In the genomic region with DNA sequence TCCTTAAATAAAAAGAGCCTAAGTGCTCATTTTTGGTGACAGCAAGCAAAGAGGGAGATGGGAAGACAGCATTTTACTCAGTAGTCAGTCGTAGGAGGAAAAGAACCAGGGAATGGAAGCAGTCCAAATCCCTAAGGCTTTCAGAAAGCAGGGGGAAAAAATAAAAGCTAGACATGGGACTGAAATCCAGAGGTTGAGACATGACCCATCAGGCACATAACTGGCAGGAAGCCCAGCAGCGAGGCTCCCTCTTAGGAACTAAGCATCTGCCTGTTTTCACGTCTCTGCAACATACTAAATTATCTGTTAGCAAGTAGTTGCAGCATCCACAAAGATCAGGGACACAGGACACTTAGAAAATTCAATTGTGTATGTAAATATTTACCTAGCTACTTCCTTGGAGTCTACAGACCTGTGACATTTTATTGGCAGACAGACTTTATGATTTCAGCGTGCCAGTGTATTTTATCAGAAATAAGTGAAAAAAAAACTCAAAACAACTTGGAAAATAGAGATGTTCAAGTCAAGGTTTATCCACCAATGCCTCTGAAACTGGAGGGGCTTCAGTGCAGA, we compare ENCODE assay signal across 11 cellular contexts.
A peak's percentile ranks its signal among the peaks of the same experiment; 100 is the strongest.
DNase-seq lines count a peak whose midpoint lies in the region; ATAC-seq and TF ChIP-seq lines count a peak whose summit lies in the region.
"Had no signal": no experiment of that assay in that cellular context is flagged by ENCODE, and none has a peak within 500 bp of the region (broad histone marks: within the 10 kb centered on the region; RNA-seq: fewer than 3 reads in every experiment).

No MANE protein-coding gene starts in this region.

- peaks cover 28% of the 10 kb centered on the region for H3K4me1 ChIP-seq in IMR-90 (ENCODE audit: control insufficient read depth, insufficient read depth, low read length)
- H3K4me1 ChIP-seq in spleen: no peaks in the 10 kb centered on the region
- H3K4me1 ChIP-seq: Caco-2 had no signal

- in situ Hi-C loops in IMR-90 (cut with MboI; ENCODE audit: low sequenced_read_pairs): no loop called here

- CTCF ChIA-PET in IMR-90 (lab: Yijun Ruan, JAX): interaction anchor here (1.0 kb wide), 1 partner anchor 202 kb away, joined by 3 read pairs; no protein-coding TSS in a partner anchor

- H2BK5ac ChIP-seq in IMR-90 (ENCODE audit: low read depth, low read length, poor library complexity, severe bottlenecking): peak overlapping the region; percentile 95

- peak overlapping the region; percentile 97 for H2BK120ac ChIP-seq in IMR-90 (ENCODE audit: low read depth, low read length)

- H3K9me3 ChIP-seq in IMR-90 (ENCODE audit: control insufficient read depth, insufficient read depth, low read length) (no peaks in the 10 kb centered on the region), spleen (no peaks in the 10 kb centered on the region)
- H3K9me3 ChIP-seq: Caco-2 had no signal

- H3K9me1 ChIP-seq in IMR-90 (ENCODE audit: insufficient read depth, low read length): peaks cover 14% of the 10 kb centered on the region; the same call in 1 of the 2 replicates

- dilution Hi-C loops in IMR-90 (cut with HindIII; ENCODE audit: low sequenced_read_pairs, unreplicated experiment): no loop called here

- intact Hi-C loops in IMR-90 (cut with micrococcal nuclease): loop anchor here (5.0 kb wide), 2 partner anchors 119 to 161 kb away; partner anchors contain the start of gene EDNRA
- intact Hi-C loops in spleen (cut with DNase I; ENCODE audit: low total_unique reads): no loop called here
- intact Hi-C loops in dorsolateral prefrontal cortex (cut with DNase I): no loop called here

- H3K27ac ChIP-seq in IMR-90 (ENCODE audit: insufficient read depth, low read length) (peak overlapping the region; percentile 10; the same call in 1 of the 2 replicates), coronary artery (peak overlapping the region; percentile 78 to 88), spleen (peak overlapping the region in 6 of 8 donors; percentile 62 to 77 (median 70)), dorsolateral prefrontal cortex (peak overlapping the region in 28 of 59 donors; percentile 1 to 83 (median 30))

- H2AK5ac ChIP-seq in IMR-90 (ENCODE audit: low read depth, low read length): peak overlapping the region; percentile 56

- peak overlapping the region; percentile 35 for H2AFZ ChIP-seq in IMR-90 (replicated peaks; ENCODE audit: low read length, poor library complexity)

- H3K4me3 ChIP-seq in IMR-90 (ENCODE audit: insufficient read depth, low read depth, low read length) (no peak overlapping the region), coronary artery (no peak overlapping the region), spleen (no peak overlapping the region), dorsolateral prefrontal cortex (no peak overlapping the region)

- H3K23ac ChIP-seq in IMR-90 (ENCODE audit: low read depth, low read length): peak overlapping the region; percentile 83

- H3K18ac ChIP-seq in IMR-90 (ENCODE audit: low read depth, low read length): peak overlapping the region; percentile 86

- H3K79me1 ChIP-seq in IMR-90 (ENCODE audit: low read depth in 1 of 2, low read length in 2 of 2): peaks cover 0 to 6% of the 10 kb centered on the region in 2 experiments; a peak in 1 of 4 replicates

- TF ChIP-seq RAD21 in IMR-90 (IDR thresholded peaks at IDR 0.05; ENCODE audit: low read length): no peak

- TF ChIP-seq POLR2A in IMR-90 (IDR thresholded peaks at IDR 0.05; ENCODE audit: low read depth, low read length): no peak
- TF ChIP-seq POLR2A in spleen (IDR thresholded peaks at IDR 0.05): no peak

- no peaks in the 10 kb centered on the region for H4K20me1 ChIP-seq in IMR-90 (ENCODE audit: insufficient read depth, low read length)

- H4K8ac ChIP-seq in IMR-90 (ENCODE audit: low read depth in 2 of 2, low read length in 2 of 2): peak overlapping the region; percentile 91 to 97

- H3K9ac ChIP-seq in IMR-90 (ENCODE audit: low read depth, low read length): no peak overlapping the region; the same call in 1 of the 2 replicates

- H2AK9ac ChIP-seq in IMR-90 (replicated peaks; ENCODE audit: low read depth, low read length, poor library complexity): no peak overlapping the region

- TF ChIP-seq CTCF in IMR-90 (conservative IDR thresholded peaks at IDR 0.05; ENCODE audit: low read depth, low read length): no peak
- TF ChIP-seq CTCF in coronary artery (IDR thresholded peaks at IDR 0.05): no peak
- no peak for TF ChIP-seq CTCF in spleen (IDR thresholded peaks at IDR 0.05 in 8 of 11, conservative IDR thresholded peaks at IDR 0.05 in 3 of 11)
- TF ChIP-seq CTCF in dorsolateral prefrontal cortex (IDR thresholded peaks at IDR 0.05 in 54 of 56, conservative IDR thresholded peaks at IDR 0.05 in 2 of 56; ENCODE audit: low read depth in 1 of 56, partially characterized antibody in 56 of 56): no peak

- DNase-seq in IMR-90 (peak; percentile 77), coronary artery (ENCODE audit: low spot score) (no peak), left kidney (ENCODE audit: low read depth, low spot score) (peak; percentile 71), spleen (no peak), NCI-H748 treated with DMSO at 0.1 percent for 48 hours (lab: John Stamatoyannopoulos, UW) (no peak), retina (no peak), dorsolateral prefrontal cortex (no peak)
- no peak for DNase-seq in stimulated activated CD4-positive, alpha-beta T cell treated with anti-CD3 and anti-CD28 coated beads, Interleukin-2, amount 100 ng/mL, for 24 hours
- DNase-seq: activated T-cell treated with anti-CD3 and anti-CD28 coated beads, Interleukin-2, amount 50 U/mL, for 1 hour; Caco-2; T-helper 1 cell had no signal

- peak overlapping the region; percentile 92 for H3K4ac ChIP-seq in IMR-90 (ENCODE audit: low read depth, low read length)

- 0 out of 2 replicates have a peak, but pooled peaks have one; percentile 24 for ATAC-seq in IMR-90 (ENCODE audit: low read depth)

- H2BK15ac ChIP-seq in IMR-90 (ENCODE audit: low read depth, low read length): peak overlapping the region; percentile 97

- peak overlapping the region; percentile 98 for H2BK20ac ChIP-seq in IMR-90 (ENCODE audit: low read depth, low read length)

- no peak overlapping the region; the same call in 1 of the 2 replicates for H3K4me2 ChIP-seq in IMR-90 (ENCODE audit: low read depth, low read length)

- 20% methylated on average over 1 of the region's 4 CpGs; no CpG with 5 or more reads in 1 of the 2 experiments for WGBS in IMR-90 (ENCODE audit: extremely low coverage in 2 of 2, insufficient read length in 1 of 2), 2 experiments
- 58 to 74% (median 63%) methylated on average over 4 of the region's 4 CpGs for WGBS in spleen, 5 donors

- no peaks in the 10 kb centered on the region for H3K36me3 ChIP-seq in IMR-90 (ENCODE audit: control insufficient read depth, insufficient read depth, low read length)
- H3K36me3 ChIP-seq in spleen: no peaks in the 10 kb centered on the region

- 0 out of 2 replicates have a peak overlapping the region, but pooled peaks have one; percentile 17 for H3K56ac ChIP-seq in IMR-90 (ENCODE audit: extremely low read depth, insufficient read depth, low read length)

- H3K14ac ChIP-seq in IMR-90 (replicated peaks; ENCODE audit: low read depth, low read length): peak overlapping the region; percentile 98

- H4K91ac ChIP-seq in IMR-90 (ENCODE audit: insufficient read depth, low read depth, low read length): peak overlapping the region; percentile 99

- POLR2A ChIA-PET in IMR-90 (lab: Charles Lee; ENCODE audit: unreplicated experiment): no interaction called here

- H4K5ac ChIP-seq in IMR-90 (ENCODE audit: low read depth, low read length): peak overlapping the region; percentile 71; the same call in 1 of the 2 replicates

- H3K27me3 ChIP-seq in IMR-90 (ENCODE audit: control insufficient read depth, insufficient read depth, low read length): no peaks in the 10 kb centered on the region
- no peaks in the 10 kb centered on the region for H3K27me3 ChIP-seq in spleen (replicated peaks in 1 of 7)
- H3K27me3 ChIP-seq in dorsolateral prefrontal cortex: no peaks in the 10 kb centered on the region

- BruUV-seq in IMR-90 (replicated peaks; lab: Mats Ljungman, UMichigan): no TSS peak

TF ChIP-seq in IMR-90, 13 proteins besides CTCF, POLR2A, EP300 and RAD21:
- TF ChIP-seq SMC3 (IDR thresholded peaks at IDR 0.05; ENCODE audit: low read depth, low read length) (no peak), MXI1 (IDR thresholded peaks at IDR 0.05; ENCODE audit: borderline replicate concordance, low read depth, low read length) (no peak), FOS (IDR thresholded peaks at IDR 0.05; ENCODE audit: low read depth, low read length) (no peak), NFE2L2 (IDR thresholded peaks at IDR 0.05; ENCODE audit: low read depth, low read length) (no peak), BHLHE40 (IDR thresholded peaks at IDR 0.05; ENCODE audit: low read depth, low read length) (no peak), RCOR1 (IDR thresholded peaks at IDR 0.05; ENCODE audit: insufficient replicate concordance, low read length) (no peak), CEBPB (IDR thresholded peaks at IDR 0.05; ENCODE audit: low read depth, low read length) (no peak), CHD1 (IDR thresholded peaks at IDR 0.05; ENCODE audit: low read depth, low read length) (no peak), USF2 (IDR thresholded peaks at IDR 0.05; ENCODE audit: low read depth, low read length) (no peak), RFX5 (IDR thresholded peaks at IDR 0.05; ENCODE audit: low read depth, low read length) (no peak), MAFK (IDR thresholded peaks at IDR 0.05; ENCODE audit: low read depth, low read length) (no peak)
- TF ChIP-seq, protein P1, sequence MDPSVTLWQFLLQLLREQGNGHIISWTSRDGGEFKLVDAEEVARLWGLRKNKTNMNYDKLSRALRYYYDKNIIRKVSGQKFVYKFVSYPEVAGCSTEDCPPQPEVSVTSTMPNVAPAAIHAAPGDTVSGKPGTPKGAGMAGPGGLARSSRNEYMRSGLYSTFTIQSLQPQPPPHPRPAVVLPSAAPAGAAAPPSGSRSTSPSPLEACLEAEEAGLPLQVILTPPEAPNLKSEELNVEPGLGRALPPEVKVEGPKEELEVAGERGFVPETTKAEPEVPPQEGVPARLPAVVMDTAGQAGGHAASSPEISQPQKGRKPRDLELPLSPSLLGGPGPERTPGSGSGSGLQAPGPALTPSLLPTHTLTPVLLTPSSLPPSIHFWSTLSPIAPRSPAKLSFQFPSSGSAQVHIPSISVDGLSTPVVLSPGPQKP (IDR thresholded peaks at IDR 0.05; ENCODE audit: borderline replicate concordance, low read depth, low read length): no peak
TF ChIP-seq in IMR-90: peak in this region for 0.

Comparison
In these comparisons a context has a peak if more than half of its experiments do, and no peak if none do; other contexts are left out.
1. DNase-seq: peak in IMR-90 (single experiment) and left kidney (single experiment); none in coronary artery (single experiment), spleen (single experiment), NCI-H748 treated with DMSO at 0.1 percent for 48 hours (single experiment), stimulated activated CD4-positive, alpha-beta T cell treated with anti-CD3 and anti-CD28 coated beads, Interleukin-2, amount 100 ng/mL, for 24 hours (0 of 2), retina (single experiment) and dorsolateral prefrontal cortex (0 of 10).